Comparison of ENCODE assay signal across 23 cellular contexts in genomic region chr13:98879965-98880364, GRCh38.
A peak's percentile ranks its signal among the peaks of the same experiment; 100 is the strongest.
DNase-seq lines count a peak whose midpoint lies in the region; ATAC-seq, FAIRE-seq and TF ChIP-seq lines count a peak whose summit lies in the region.
"Had no signal": no experiment of that assay in that cellular context is flagged by ENCODE, and none has a peak within 500 bp of the region (broad histone marks: within the 10 kb centered on the region; RNA-seq: fewer than 3 reads in every experiment).

No MANE protein-coding gene starts in this region.

- TF ChIP-seq RAD21 in Ishikawa (IDR thresholded peaks at IDR 0.05; ENCODE audit: low read depth): no peak

- TF ChIP-seq CTCF in progenitor cell of endocrine pancreas (IDR thresholded peaks at IDR 0.05; ENCODE audit: unreplicated experiment): no peak

- no peak overlapping the region for H3K4me3 Mint-ChIP-seq in progenitor cell of endocrine pancreas (ENCODE audit: low read depth)
- H3K4me3 Mint-ChIP-seq: CD4-positive, alpha-beta T cell; endodermal cell; neural progenitor cell; stimulated activated naive CD8-positive, alpha-beta T cell treated with anti-CD3 and anti-CD28 coated beads, Interleukin-15, amount 100 ng/mL, for 72 hours had no signal

- no peak for FAIRE-seq in urothelium cell line (lab: Jason Lieb, UNC)

- H3K27me3 Mint-ChIP-seq in progenitor cell of endocrine pancreas: no peaks in the 10 kb centered on the region
- H3K27me3 Mint-ChIP-seq: CD4-positive, alpha-beta T cell; stimulated activated naive CD8-positive, alpha-beta T cell treated with anti-CD3 and anti-CD28 coated beads, Interleukin-15, amount 100 ng/mL, for 72 hours had no signal

- H3K27ac Mint-ChIP-seq in progenitor cell of endocrine pancreas: no peak overlapping the region
- H3K27ac Mint-ChIP-seq: CD4-positive, alpha-beta T cell; endodermal cell; neural progenitor cell; stimulated activated naive CD8-positive, alpha-beta T cell treated with anti-CD3 and anti-CD28 coated beads, Interleukin-15, amount 100 ng/mL, for 72 hours had no signal

- no peak for ATAC-seq in GM18873 (IDR thresholded peaks at IDR 0.05; ENCODE audit: low FRiP score, unreplicated experiment)
- ATAC-seq: body of pancreas; left lung; stimulated activated naive CD8-positive, alpha-beta T cell treated with anti-CD3 and anti-CD28 coated beads, Interleukin-15, amount 100 ng/mL, for 72 hours had no signal

- H3K9me3 Mint-ChIP-seq in progenitor cell of endocrine pancreas (ENCODE audit: low read depth): no peaks in the 10 kb centered on the region
- H3K9me3 Mint-ChIP-seq: CD4-positive, alpha-beta T cell; endodermal cell; neural progenitor cell had no signal

- no peak for TF ChIP-seq EP300 in Ishikawa (IDR thresholded peaks at IDR 0.05; ENCODE audit: borderline replicate concordance)

- H3K36me3 Mint-ChIP-seq in progenitor cell of endocrine pancreas (ENCODE audit: insufficient read depth): peaks cover 9% of the 10 kb centered on the region

- peak; percentile 92 for DNase-seq in COLO668 (lab: John Stamatoyannopoulos, UW; ENCODE audit: unreplicated experiment)
- DNase-seq in NCI-H510A (lab: John Stamatoyannopoulos, UW): peak; percentile 13
- peak; percentile 2 for DNase-seq in kidney tubule cell (ENCODE audit: low spot score)
- no peak for DNase-seq in progenitor cell of endocrine pancreas (ENCODE audit: low spot score, unreplicated experiment)
- DNase-seq in urothelium cell line (ENCODE audit: low spot score): no peak
- DNase-seq in NCI-H446 treated with DMSO at 0.1 percent for 48 hours (lab: John Stamatoyannopoulos, UW): no peak
- DNase-seq: activated CD4-positive, CD25-positive, alpha-beta regulatory T cell treated with anti-CD3 and anti-CD28 coated beads, Interleukin-2, amount 50 U/mL, for 72 hours; body of pancreas; CD4-positive, alpha-beta T cell; colonic mucosa; endodermal cell; H7; KBM-7; left lung; midbrain; NCI-H226; stimulated activated CD4-positive, alpha-beta T cell treated with anti-CD3 and anti-CD28 coated beads, Interleukin-4, amount 100 ng/mL, for 24 hours; stimulated activated naive CD8-positive, alpha-beta T cell treated with anti-CD3 and anti-CD28 coated beads, Interleukin-15, amount 100 ng/mL, for 72 hours; SW 1271; trophoblast cell had no signal

- peaks cover 14% of the 10 kb centered on the region for H3K4me1 Mint-ChIP-seq in progenitor cell of endocrine pancreas (ENCODE audit: low read depth)

TF ChIP-seq in Ishikawa, 13 proteins besides CTCF, POLR2A, EP300 and RAD21:
- TF ChIP-seq NFIC (IDR thresholded peaks at IDR 0.05): no peak
- 0 out of 2 replicates have a peak, but pooled peaks have one; percentile 38 for TF ChIP-seq MAX (IDR thresholded peaks at IDR 0.05)

Comparison
In these comparisons a context has a peak if more than half of its experiments do, and no peak if none do; other contexts are left out.
1. DNase-seq: peak in COLO668 (single experiment), NCI-H510A (single experiment) and kidney tubule cell (single experiment); none in progenitor cell of endocrine pancreas (single experiment), urothelium cell line (single experiment) and NCI-H446 treated with DMSO at 0.1 percent for 48 hours (single experiment).